9 cellular contexts compared by ENCODE assay signal in the genomic region with DNA sequence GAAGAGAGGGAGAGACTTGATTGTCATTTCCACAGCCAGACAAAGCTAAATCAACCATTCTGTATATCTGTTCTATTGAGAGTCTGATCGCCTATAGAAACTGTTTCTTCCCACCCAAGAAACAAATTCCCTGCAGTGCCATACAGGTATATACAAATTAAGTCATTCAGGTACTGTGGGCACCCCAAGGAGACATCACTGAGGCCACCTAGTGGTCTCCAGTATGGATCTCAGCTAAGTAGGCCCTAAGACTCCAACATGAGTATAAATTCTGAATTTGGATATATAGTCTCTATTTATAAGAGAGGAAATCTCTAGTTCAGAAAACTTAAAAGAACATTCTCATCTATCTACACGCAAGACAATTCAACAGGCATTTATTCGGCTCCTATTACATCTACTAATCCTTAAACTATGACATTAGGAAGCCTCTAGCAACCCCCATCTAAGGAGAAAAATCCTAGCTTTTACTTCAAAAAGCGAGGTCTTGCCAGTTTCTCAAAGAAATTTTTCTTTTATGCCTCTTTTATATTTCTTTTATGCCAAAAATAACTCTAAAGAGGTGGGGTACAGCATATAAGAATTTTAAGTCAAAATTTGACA.
DNase-seq lines count a peak whose midpoint lies in the region; ATAC-seq, FAIRE-seq and TF ChIP-seq lines count a peak whose summit lies in the region.
"Had no signal": no experiment of that assay in that cellular context is flagged by ENCODE, and none has a peak within 500 bp of the region (broad histone marks: within the 10 kb centered on the region; RNA-seq: fewer than 3 reads in every experiment).

No MANE protein-coding gene starts in this region.

- POLR2A ChIA-PET in T-cell (lab: Charles Lee) = no interaction called here

- FAIRE-seq in HTR-8/SVneo (lab: Jason Lieb, UNC) = peak; percentile 68

- peaks cover 0 to 10% (median 8%) of the 10 kb centered on the region in 3 donors for H3K4me1 Mint-ChIP-seq in T-cell

- DNase-seq in DMS79 (lab: John Stamatoyannopoulos, UW) (peak; percentile 18), HTR-8/SVneo (ENCODE audit: insufficient read length, low spot score) (no peak), T-cell (peak in 25 of 34 experiments; percentile 3 to 44 (median 21)), fibroblast of mammary gland (ENCODE audit: low read depth) (peak; percentile 49), retinal pigment epithelial cell (ENCODE audit: low read depth) (no peak), HK-2 (ENCODE audit: unreplicated experiment) (no peak), activated T-cell treated with anti-CD3 and anti-CD28 coated beads for 4 hours (no peak)

- H3K27me3 Mint-ChIP-seq in T-cell = no peaks in the 10 kb centered on the region

- peak; percentile 84 for TF ChIP-seq CTCF in fibroblast of mammary gland (conservative IDR thresholded peaks at IDR 0.05; ENCODE audit: control insufficient read depth, insufficient read depth, low read depth, low read length)
- TF ChIP-seq CTCF in retinal pigment epithelial cell (conservative IDR thresholded peaks at IDR 0.05; ENCODE audit: low read depth, low read length) = peak; percentile 90

- CTCF ChIA-PET in T-cell (lab: Charles Lee) = interaction anchor here (0.6 to 1.2 kb wide), 4 partner anchors 104 to 228 kb away, joined by 3 to 8 read pairs (median 5); no protein-coding TSS in a partner anchor

- no peak overlapping the region for H3K4me3 Mint-ChIP-seq in T-cell
- H3K4me3 Mint-ChIP-seq: T-helper 1 cell treated with Interleukin-12 subunit alpha and Interleukin-12 subunit beta and Interleukin-4 antibody, amounts not matched to agents 30 μg/mL and 1 μg/mL, for 36 hours had no signal

- peak overlapping the region in 1 of 2 donors; percentile 18 for H3K27ac Mint-ChIP-seq in T-cell
- H3K27ac Mint-ChIP-seq: T-helper 1 cell treated with Interleukin-12 subunit alpha and Interleukin-12 subunit beta and Interleukin-4 antibody, amounts not matched to agents 30 μg/mL and 1 μg/mL, for 36 hours had no signal

- H3K4me3 ChIP-seq in fibroblast of mammary gland (ENCODE audit: control insufficient read depth, low read depth, low read length) (no peak overlapping the region), retinal pigment epithelial cell (ENCODE audit: low read length) (no peak overlapping the region)

- H3K9me3 Mint-ChIP-seq in T-cell = no peaks in the 10 kb centered on the region
- H3K9me3 Mint-ChIP-seq: T-helper 1 cell treated with Interleukin-12 subunit alpha and Interleukin-12 subunit beta and Interleukin-4 antibody, amounts not matched to agents 30 μg/mL and 1 μg/mL, for 36 hours had no signal

- H3K36me3 Mint-ChIP-seq in T-cell = peaks cover 54% of the 10 kb centered on the region

- ATAC-seq in T-cell (replicated peaks in 1 of 4) (peak; percentile 50 to 74 (median 60)), HG02763 (IDR thresholded peaks at IDR 0.05; ENCODE audit: unreplicated experiment) (no peak)

Comparison
In these comparisons a context has a peak if more than half of its experiments do, and no peak if none do; other contexts are left out.
1. DNase-seq: peak in DMS79 (single experiment), T-cell (25 of 34) and fibroblast of mammary gland (single experiment); none in HTR-8/SVneo (single experiment), retinal pigment epithelial cell (single experiment), HK-2 (single experiment) and activated T-cell treated with anti-CD3 and anti-CD28 coated beads for 4 hours (single experiment).